In the genomic region with DNA sequence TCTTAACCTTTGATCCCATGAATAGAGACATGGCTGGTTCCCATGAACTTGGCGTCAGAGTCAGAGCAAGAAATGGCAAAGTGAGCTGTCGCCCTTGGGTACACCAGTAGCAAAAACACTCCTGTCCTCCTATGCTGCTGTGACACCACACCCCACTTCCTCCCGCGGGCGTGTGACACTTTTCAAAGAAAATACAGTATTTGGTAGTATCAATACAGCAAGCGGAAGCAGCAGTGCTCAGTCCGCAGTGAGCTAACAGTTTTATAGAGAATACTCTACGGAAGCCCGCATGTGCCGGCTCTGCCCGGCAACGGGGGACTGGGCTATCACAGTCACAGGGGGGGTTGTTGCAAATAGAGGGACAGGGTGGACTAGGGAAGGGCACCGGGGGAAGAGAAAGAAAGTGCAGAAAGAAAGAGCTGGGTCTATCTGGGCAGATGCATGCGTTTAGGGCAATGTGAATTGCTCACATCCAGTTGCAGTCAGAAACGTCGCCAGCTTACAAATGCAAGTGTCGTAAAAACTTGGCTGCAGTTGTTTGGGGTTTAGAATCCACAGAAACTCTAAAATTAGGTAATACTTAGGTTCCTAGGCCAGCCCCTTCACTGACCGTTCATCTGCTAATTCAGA, we compare ENCODE assay signal across 11 cellular contexts. TPM values are rescaled to one million over a fixed set of nuclear protein-coding genes. Genes with fewer than 3 reads are reported as not detected.
DNase-seq lines count a peak whose midpoint lies in the region; ATAC-seq and TF ChIP-seq lines count a peak whose summit lies in the region.
"Had no signal": no experiment of that assay in that cellular context is flagged by ENCODE, and none has a peak within 500 bp of the region (broad histone marks: within the 10 kb centered on the region; RNA-seq: fewer than 3 reads in every experiment).

No MANE protein-coding gene starts in this region.

- H3K4me3 ChIP-seq in CD4-positive, CD25-positive, alpha-beta regulatory T cell (ENCODE audit: low read depth, low read length): peak overlapping the region; percentile 63

- peak overlapping the region; percentile 80 to 95 (median 92) for H3K4me3 Mint-ChIP-seq in CD4-positive, CD25-positive, alpha-beta regulatory T cell
- H3K4me3 Mint-ChIP-seq in activated CD8-positive, alpha-beta T cell treated with anti-CD3 and anti-CD28 coated beads for 36 hours: peak overlapping the region; percentile 75
- H3K4me3 Mint-ChIP-seq in activated naive CD8-positive, alpha-beta T cell: peak overlapping the region; percentile 92

- POLR2A ChIA-PET in activated CD8-positive, alpha-beta T cell treated with anti-CD3 and anti-CD28 coated beads for 36 hours (lab: Charles Lee): interaction anchor here (0.6 to 5.2 kb wide), 20 partner anchors 10 to 69 kb away, joined by 3 to 44 read pairs (median 3); partner anchors contain the start of gene PRKCQ

- H3K27ac Mint-ChIP-seq in CD4-positive, CD25-positive, alpha-beta regulatory T cell: peak overlapping the region; percentile 98 to 100 (median 98)
- H3K27ac Mint-ChIP-seq in activated CD8-positive, alpha-beta T cell treated with anti-CD3 and anti-CD28 coated beads for 36 hours: peak overlapping the region; percentile 95
- peak overlapping the region; percentile 100 for H3K27ac Mint-ChIP-seq in activated naive CD8-positive, alpha-beta T cell

- no peaks in the 10 kb centered on the region for H3K27me3 Mint-ChIP-seq in CD4-positive, CD25-positive, alpha-beta regulatory T cell
- H3K27me3 Mint-ChIP-seq in activated CD8-positive, alpha-beta T cell treated with anti-CD3 and anti-CD28 coated beads for 36 hours: no peaks in the 10 kb centered on the region
- H3K27me3 Mint-ChIP-seq in activated naive CD8-positive, alpha-beta T cell: no peaks in the 10 kb centered on the region

- no peaks in the 10 kb centered on the region for H3K27me3 ChIP-seq in CD4-positive, CD25-positive, alpha-beta regulatory T cell (ENCODE audit: control insufficient read depth, insufficient read depth, low read length)

- peak overlapping the region; percentile 87 for H3K27ac ChIP-seq in CD4-positive, CD25-positive, alpha-beta regulatory T cell (ENCODE audit: insufficient read depth, low read length, poor library complexity, severe bottlenecking)
- H3K27ac ChIP-seq: KMS-11 had no signal

- no peak for TF ChIP-seq CTCF in activated CD8-positive, alpha-beta T cell treated with anti-CD3 and anti-CD28 coated beads for 36 hours (IDR thresholded peaks at IDR 0.05)

- peaks cover 0 to 1% (median 0%) of the 10 kb centered on the region in 7 donors for H3K9me3 Mint-ChIP-seq in CD4-positive, CD25-positive, alpha-beta regulatory T cell
- peaks cover 3% of the 10 kb centered on the region for H3K9me3 Mint-ChIP-seq in activated CD8-positive, alpha-beta T cell treated with anti-CD3 and anti-CD28 coated beads for 36 hours
- no peaks in the 10 kb centered on the region for H3K9me3 Mint-ChIP-seq in activated naive CD8-positive, alpha-beta T cell (ENCODE audit: low read depth)

- intact Hi-C loops in activated CD8-positive, alpha-beta T cell treated with anti-CD3 and anti-CD28 coated beads for 36 hours (cut with micrococcal nuclease): no loop called here

- no peaks in the 10 kb centered on the region for H3K9me3 ChIP-seq in CD4-positive, CD25-positive, alpha-beta regulatory T cell (ENCODE audit: control insufficient read depth in 2 of 2, low read length in 2 of 2)
- H3K9me3 ChIP-seq: SK-N-SH had no signal

- peaks cover 10% of the 10 kb centered on the region for H3K36me3 ChIP-seq in CD4-positive, CD25-positive, alpha-beta regulatory T cell (ENCODE audit: control insufficient read depth, insufficient read depth, low read length)

- H3K36me3 Mint-ChIP-seq in CD4-positive, CD25-positive, alpha-beta regulatory T cell: peaks cover 32% of the 10 kb centered on the region
- H3K36me3 Mint-ChIP-seq in activated CD8-positive, alpha-beta T cell treated with anti-CD3 and anti-CD28 coated beads for 36 hours (ENCODE audit: low read depth): peaks cover 50% of the 10 kb centered on the region
- peaks cover 13% of the 10 kb centered on the region for H3K36me3 Mint-ChIP-seq in activated naive CD8-positive, alpha-beta T cell

- DNase-seq in CD4-positive, CD25-positive, alpha-beta regulatory T cell: peak; percentile 58 to 96 (median 87)
- DNase-seq in activated CD8-positive, alpha-beta T cell treated with anti-CD3 and anti-CD28 coated beads for 36 hours: peak; percentile 94
- DNase-seq in stimulated activated CD4-positive, alpha-beta T cell treated with anti-CD3 and anti-CD28 coated beads, Interleukin-2, amount 100 ng/mL, for 4 hours (ENCODE audit: low read depth): peak; percentile 67
- DNase-seq in DMS79 (lab: John Stamatoyannopoulos, UW) (no peak), NCI-H345 (lab: John Stamatoyannopoulos, UW) (no peak)
- DNase-seq: NCI-H526, SK-N-SH had no signal

- peaks cover 63% of the 10 kb centered on the region for H3K4me1 ChIP-seq in CD4-positive, CD25-positive, alpha-beta regulatory T cell (ENCODE audit: control insufficient read depth, insufficient read depth, low read length, poor library complexity, severe bottlenecking)

- CTCF ChIA-PET in activated CD8-positive, alpha-beta T cell treated with anti-CD3 and anti-CD28 coated beads for 36 hours (lab: Charles Lee): interaction anchor here (0.7 to 3.3 kb wide), 18 partner anchors 8 to 148 kb away, joined by 3 to 18 read pairs (median 4); no protein-coding TSS in a partner anchor

- peaks cover 26 to 91% (median 78%) of the 10 kb centered on the region in 4 donors for H3K4me1 Mint-ChIP-seq in CD4-positive, CD25-positive, alpha-beta regulatory T cell
- peaks cover 77% of the 10 kb centered on the region for H3K4me1 Mint-ChIP-seq in activated CD8-positive, alpha-beta T cell treated with anti-CD3 and anti-CD28 coated beads for 36 hours (ENCODE audit: low read depth)
- H3K4me1 Mint-ChIP-seq in activated naive CD8-positive, alpha-beta T cell (ENCODE audit: low read depth): peaks cover 89% of the 10 kb centered on the region

- peak; percentile 98 for ATAC-seq in CD4-positive, CD25-positive, alpha-beta regulatory T cell (ENCODE audit: low read depth in 2 of 2)
- ATAC-seq in activated CD8-positive, alpha-beta T cell treated with anti-CD3 and anti-CD28 coated beads for 36 hours: peak; percentile 93
- ATAC-seq in HG02623 (IDR thresholded peaks at IDR 0.05; ENCODE audit: unreplicated experiment): no peak
- ATAC-seq in HG02938 (IDR thresholded peaks at IDR 0.05; ENCODE audit: unreplicated experiment): no peak

RNA-seq across cellular contexts. Expression of gene PRKCQ, which starts 49.8 kb away (rescaled TPM):
- total RNA-seq in CD4-positive, CD25-positive, alpha-beta regulatory T cell: 87.3 TPM
- 10 to 100 TPM; 62.4 to 70.3 (median 66.8) TPM for polyA plus RNA-seq in CD4-positive, CD25-positive, alpha-beta regulatory T cell
- 10 to 100 TPM; 46.3 to 47.1 TPM for total RNA-seq in activated CD8-positive, alpha-beta T cell treated with anti-CD3 and anti-CD28 coated beads for 36 hours

Comparison
In these comparisons a context has a peak if more than half of its experiments do, and no peak if none do; other contexts are left out.
1. ATAC-seq: peak in CD4-positive, CD25-positive, alpha-beta regulatory T cell (2 of 2) and activated CD8-positive, alpha-beta T cell treated with anti-CD3 and anti-CD28 coated beads for 36 hours (single experiment); none in HG02623 (single experiment) and HG02938 (single experiment).
2. DNase-seq: peak in CD4-positive, CD25-positive, alpha-beta regulatory T cell (3 of 3), activated CD8-positive, alpha-beta T cell treated with anti-CD3 and anti-CD28 coated beads for 36 hours (single experiment) and stimulated activated CD4-positive, alpha-beta T cell treated with anti-CD3 and anti-CD28 coated beads, Interleukin-2, amount 100 ng/mL, for 4 hours (single experiment); none in DMS79 (single experiment) and NCI-H345 (single experiment).
3. Peak in every context shown above with its lines, with median percentiles within 50 percentile points of each other: H3K27ac Mint-ChIP-seq and H3K4me3 Mint-ChIP-seq.